Comparison of ENCODE assay signal across 8 cellular contexts in genomic region chr12:98645572-98646067, GRCh38. TPM values are rescaled to one million over a fixed set of nuclear protein-coding genes. Genes with fewer than 3 reads are reported as not detected.
A peak's percentile ranks its signal among the peaks of the same experiment; 100 is the strongest.
DNase-seq lines count a peak whose midpoint lies in the region; ATAC-seq and TF ChIP-seq lines count a peak whose summit lies in the region.

No MANE protein-coding gene starts in this region.

- TF ChIP-seq CTCF in lower leg skin (IDR thresholded peaks at IDR 0.05) = no peak

- H3K36me3 ChIP-seq in SK-N-MC (ENCODE audit: insufficient read depth, low read length) = peaks cover 22% of the 10 kb centered on the region

- no peak for TF ChIP-seq POLR2A in lower leg skin (IDR thresholded peaks at IDR 0.05)

- peak; percentile 0 for ATAC-seq in HG03045 (IDR thresholded peaks at IDR 0.05; ENCODE audit: unreplicated experiment)

- peak overlapping the region; percentile 80 for H3K27ac Mint-ChIP-seq in activated naive CD4-positive, alpha-beta T cell treated with anti-CD3 and anti-CD28 coated beads for 36 hours

- no peaks in the 10 kb centered on the region for H3K27me3 Mint-ChIP-seq in activated naive CD4-positive, alpha-beta T cell treated with anti-CD3 and anti-CD28 coated beads for 36 hours (ENCODE audit: low read depth)

- H3K27ac ChIP-seq in SK-N-MC (no peak overlapping the region), temporal lobe (ENCODE audit: low read depth, low read length) (peak overlapping the region; percentile 36)

- H3K36me3 Mint-ChIP-seq in activated naive CD4-positive, alpha-beta T cell treated with anti-CD3 and anti-CD28 coated beads for 36 hours (ENCODE audit: low read depth) = peaks cover 10% of the 10 kb centered on the region

- peak overlapping the region; percentile 96 for H3K4me3 Mint-ChIP-seq in activated naive CD4-positive, alpha-beta T cell treated with anti-CD3 and anti-CD28 coated beads for 36 hours

- peak overlapping the region; percentile 80 for H3K9ac ChIP-seq in SK-N-MC (ENCODE audit: insufficient read length)

- intact Hi-C loops in activated naive CD4-positive, alpha-beta T cell treated with anti-CD3 and anti-CD28 coated beads for 36 hours (cut with micrococcal nuclease) = loop anchor here (1.0 to 2.0 kb wide), 9 partner anchors 11 to 1555 kb away; partner anchors contain the start of genes ACTR6 and SLC25A3
- intact Hi-C loops in lower leg skin (cut with DNase I; ENCODE audit: low total_unique reads) = no loop called here

- H3K9me3 ChIP-seq in SK-N-MC (ENCODE audit: low read depth, low read length) = no peaks in the 10 kb centered on the region

- peak; percentile 15 for DNase-seq in activated naive CD4-positive, alpha-beta T cell treated with anti-CD3 and anti-CD28 coated beads for 36 hours
- DNase-seq in activated naive CD4-positive, alpha-beta T cell treated with Interleukin-2 at 50 U/mL for 16 hours = no peak
- DNase-seq in SK-N-MC (ENCODE audit: low read depth, low spot score) (no peak), dedifferentiated amniotic fluid mesenchymal stem cell (ENCODE audit: extremely low spot score) (peak; percentile 17), lower leg skin (ENCODE audit: low spot score in 2 of 2) (peak in 1 of 2 donors; percentile 88), NCI-H446 treated with DMSO at 0.1 percent for 48 hours (lab: John Stamatoyannopoulos, UW) (no peak)

- H3K4me3 ChIP-seq in SK-N-MC = peak overlapping the region; percentile 95
- H3K4me3 ChIP-seq in lower leg skin (ENCODE audit: low read depth, poor library complexity, severe bottlenecking) = peak overlapping the region; percentile 76

- CTCF ChIA-PET in activated naive CD4-positive, alpha-beta T cell treated with anti-CD3 and anti-CD28 coated beads for 36 hours (lab: Charles Lee) = interaction anchor here (1.0 to 1.6 kb wide), 4 partner anchors 16 to 353 kb away, joined by 3 to 5 read pairs (median 4); partner anchors contain the start of gene SLC25A3

- H3K4me1 Mint-ChIP-seq in activated naive CD4-positive, alpha-beta T cell treated with anti-CD3 and anti-CD28 coated beads for 36 hours (ENCODE audit: low read depth) = peaks cover 24% of the 10 kb centered on the region

- H3K9me3 Mint-ChIP-seq in activated naive CD4-positive, alpha-beta T cell treated with anti-CD3 and anti-CD28 coated beads for 36 hours = peaks cover 1% of the 10 kb centered on the region

- 0% methylated on average over 16 to 24 of the region's 24 CpGs for WGBS in lower leg skin, 2 donors

RNA-seq across cellular contexts. Expression of gene APAF1, which starts 0.5 kb away (rescaled TPM):
- total RNA-seq in activated naive CD4-positive, alpha-beta T cell treated with anti-CD3 and anti-CD28 coated beads for 36 hours = 10 to 100 TPM; 13.6 to 14.5 TPM
- total RNA-seq in lower leg skin (1 to 10 TPM; 5.7 to 8.5 (median 6.5) TPM), temporal lobe (42.0 TPM)

RNA-seq across cellular contexts. Expression of gene IKBIP, which starts 1.0 kb away (rescaled TPM):
- 10 to 100 TPM; 14.5 to 16.8 TPM for total RNA-seq in activated naive CD4-positive, alpha-beta T cell treated with anti-CD3 and anti-CD28 coated beads for 36 hours
- total RNA-seq in lower leg skin = 1 to 10 TPM in 3 of 4 donors, under 1 TPM in 1; 0.42 to 5.3 (median 3.2) TPM
- 8.6 TPM for total RNA-seq in temporal lobe

RNA-seq across cellular contexts. Expression of gene SLC25A3, which starts 52.1 kb away (rescaled TPM):
- 100 to 1,000 TPM; 714 to 732 TPM for total RNA-seq in activated naive CD4-positive, alpha-beta T cell treated with anti-CD3 and anti-CD28 coated beads for 36 hours
- total RNA-seq in lower leg skin (100 to 1,000 TPM; 371 to 467 (median 424) TPM), temporal lobe (195 TPM)

Comparison
In these comparisons a context has a peak if more than half of its experiments do, and no peak if none do; other contexts are left out.
1. DNase-seq: peak in activated naive CD4-positive, alpha-beta T cell treated with anti-CD3 and anti-CD28 coated beads for 36 hours (single experiment) and dedifferentiated amniotic fluid mesenchymal stem cell (single experiment); none in activated naive CD4-positive, alpha-beta T cell treated with Interleukin-2 at 50 U/mL for 16 hours (single experiment), SK-N-MC (single experiment) and NCI-H446 treated with DMSO at 0.1 percent for 48 hours (single experiment).